Comparison of ENCODE assay signal across 8 cellular contexts in genomic region chr21:39314155-39315027, GRCh38. TPM values are rescaled to one million over a fixed set of nuclear protein-coding genes. Genes with fewer than 3 reads are reported as not detected.
A peak's percentile ranks its signal among the peaks of the same experiment; 100 is the strongest.
DNase-seq lines count a peak whose midpoint lies in the region; ATAC-seq and TF ChIP-seq lines count a peak whose summit lies in the region.

No MANE protein-coding gene starts in this region.

- peak overlapping the region; percentile 87 for H3K4me3 ChIP-seq in OCI-LY7 (ENCODE audit: low read depth, low read length, poor library complexity, severe bottlenecking)
- peak overlapping the region; percentile 72 to 96 (median 85) for H3K4me3 ChIP-seq in esophagus squamous epithelium
- peak overlapping the region; percentile 80 to 85 for H3K4me3 ChIP-seq in stomach smooth muscle (ENCODE audit: low read length in 2 of 2)

- H3K4me1 ChIP-seq in OCI-LY7 (ENCODE audit: insufficient read depth, low read length, poor library complexity, severe bottlenecking) (peaks cover 60% of the 10 kb centered on the region), esophagus squamous epithelium (peaks cover 0 to 47% (median 12%) of the 10 kb centered on the region in 3 donors), stomach smooth muscle (ENCODE audit: control insufficient read depth, insufficient read depth, low read length) (peaks cover 23% of the 10 kb centered on the region)

- peak overlapping the region; percentile 90 for H3K27ac ChIP-seq in OCI-LY7 (ENCODE audit: low read depth, low read length, poor library complexity, severe bottlenecking)
- H3K27ac ChIP-seq in esophagus squamous epithelium = peak overlapping the region; percentile 98 to 99 (median 98)
- peak overlapping the region; percentile 88 for H3K27ac ChIP-seq in stomach smooth muscle (ENCODE audit: low read length)

- 2 to 4% methylated on average over 13 to 16 of the region's 42 CpGs for WGBS in esophagus squamous epithelium, 2 donors

- H3K9me3 Mint-ChIP-seq in activated T-cell treated with anti-CD3 and anti-CD28 coated beads, Interleukin-2, amount 50 U/mL, for 72 hours = no peaks in the 10 kb centered on the region

- peaks cover 35% of the 10 kb centered on the region for H3K79me2 ChIP-seq in OCI-LY7 (ENCODE audit: insufficient read depth, low read depth, low read length)

- TF ChIP-seq POLR2A in esophagus squamous epithelium (IDR thresholded peaks at IDR 0.05) = no peak

- BruUV-seq in OCI-LY7 (replicated peaks; lab: Mats Ljungman, UMichigan) = TSS peak; percentile 71

- H3K4me3 Mint-ChIP-seq in activated T-cell treated with anti-CD3 and anti-CD28 coated beads, Interleukin-2, amount 50 U/mL, for 72 hours = peak overlapping the region; percentile 94 to 96

- POLR2A ChIA-PET in OCI-LY7 (lab: Charles Lee) = interaction anchor here (1.2 to 7.6 kb wide), 5 partner anchors 24 to 73 kb away, joined by 3 to 50 read pairs (median 4); partner anchors contain the start of gene HMGN1

- DNase-seq in AG08396 (ENCODE audit: low spot score) = peak; percentile 61
- DNase-seq in GM19238 (ENCODE audit: insufficient read length, low spot score) = peak; percentile 24
- peak; percentile 73 for DNase-seq in OCI-LY7 (ENCODE audit: low spot score)
- DNase-seq in activated T-cell treated with anti-CD3 and anti-CD28 coated beads, Interleukin-2, amount 50 U/mL, for 72 hours = peak; percentile 75 to 76
- no peak for DNase-seq in esophagus squamous epithelium (lab: John Stamatoyannopoulos, UW)
- peak; percentile 58 for DNase-seq in myocyte (ENCODE audit: low read depth)

- peak overlapping the region; percentile 85 to 88 for H3K9ac ChIP-seq in stomach smooth muscle (ENCODE audit: low read length in 2 of 2)

- peaks cover 9% of the 10 kb centered on the region for H4K20me1 ChIP-seq in OCI-LY7 (ENCODE audit: insufficient read depth, low read length)

- H3K4me2 ChIP-seq in OCI-LY7 (ENCODE audit: low read length) = peak overlapping the region; percentile 97

- H3K36me3 ChIP-seq in OCI-LY7 (ENCODE audit: insufficient read depth, low read length) = peaks cover 25% of the 10 kb centered on the region
- peaks cover 0 to 23% (median 0%) of the 10 kb centered on the region in 3 donors for H3K36me3 ChIP-seq in esophagus squamous epithelium
- H3K36me3 ChIP-seq in stomach smooth muscle (ENCODE audit: control insufficient read depth in 2 of 2, insufficient read depth in 2 of 2, low read length in 2 of 2) = no peaks in the 10 kb centered on the region

- H3K27me3 Mint-ChIP-seq in activated T-cell treated with anti-CD3 and anti-CD28 coated beads, Interleukin-2, amount 50 U/mL, for 72 hours (ENCODE audit: low read depth) = no peaks in the 10 kb centered on the region

- H3K27ac Mint-ChIP-seq in activated T-cell treated with anti-CD3 and anti-CD28 coated beads, Interleukin-2, amount 50 U/mL, for 72 hours = peak overlapping the region; percentile 91

- peaks cover 13 to 17% of the 10 kb centered on the region in 2 donors for H3K36me3 Mint-ChIP-seq in activated T-cell treated with anti-CD3 and anti-CD28 coated beads, Interleukin-2, amount 50 U/mL, for 72 hours (ENCODE audit: insufficient read depth in 2 of 2)

- H3K9me3 ChIP-seq in OCI-LY7 (ENCODE audit: low read length) (no peaks in the 10 kb centered on the region), esophagus squamous epithelium (no peaks in the 10 kb centered on the region), stomach smooth muscle (ENCODE audit: control insufficient read depth in 2 of 2, low read length in 2 of 2) (no peaks in the 10 kb centered on the region)

- H3K27me3 ChIP-seq in esophagus squamous epithelium = no peaks in the 10 kb centered on the region
- H3K27me3 ChIP-seq in stomach smooth muscle (ENCODE audit: control insufficient read depth in 1 of 2, insufficient read depth in 2 of 2, low read length in 2 of 2) = no peaks in the 10 kb centered on the region

- peak overlapping the region; percentile 74 for H2AFZ ChIP-seq in OCI-LY7 (ENCODE audit: low read length)

- TF ChIP-seq CTCF in OCI-LY7 (conservative IDR thresholded peaks at IDR 0.05; ENCODE audit: low read length) (0 out of 2 replicates have a peak, but pooled peaks have one; percentile 10), esophagus squamous epithelium (IDR thresholded peaks at IDR 0.05) (no peak)

- H3K9me2 ChIP-seq in OCI-LY7 (ENCODE audit: insufficient read depth, low read length) = no peaks in the 10 kb centered on the region

- ATAC-seq in HG03460 (IDR thresholded peaks at IDR 0.05; ENCODE audit: unreplicated experiment) = peak; percentile 3
- peak; percentile 58 to 62 for ATAC-seq in activated T-cell treated with anti-CD3 and anti-CD28 coated beads, Interleukin-2, amount 50 U/mL, for 72 hours (replicated peaks in 1 of 2)

- H3K4me1 Mint-ChIP-seq in activated T-cell treated with anti-CD3 and anti-CD28 coated beads, Interleukin-2, amount 50 U/mL, for 72 hours (ENCODE audit: low read depth) = peaks cover 48% of the 10 kb centered on the region

- CTCF ChIA-PET in OCI-LY7 (lab: Charles Lee; ENCODE audit: unreplicated experiment) = no interaction called here

- intact Hi-C loops in OCI-LY7 (cut with micrococcal nuclease; ENCODE audit: unreplicated experiment) = loop anchor here (1.0 kb wide), 2 partner anchors 34 to 74 kb away; no protein-coding TSS in a partner anchor
- intact Hi-C loops in esophagus squamous epithelium (cut with DNase I) = loop anchor here (10.0 kb wide), 1 partner anchor 70 kb away; a partner anchor contains a TSS

RNA-seq across cellular contexts. Expression of gene BRWD1, which starts 1.0 kb away (rescaled TPM):
- total RNA-seq in OCI-LY7 (2014; rRNA removed; shearing (Covaris generic)) = 39.1 and 53.2 TPM in 2 replicates
- total RNA-seq in OCI-LY7 (2022) (61.7 and 68.6 TPM in 2 replicates), esophagus squamous epithelium (10 to 100 TPM; 22.1 to 57.2 (median 26.0) TPM), myocyte (55.5 TPM in 2 replicates)
- 10 to 100 TPM; 44.8 to 45.2 TPM for total RNA-seq in activated T-cell treated with anti-CD3 and anti-CD28 coated beads, Interleukin-2, amount 50 U/mL, for 72 hours
- 10.7 TPM for polyA plus RNA-seq in myocyte (2012)

RNA-seq across cellular contexts. Expression of gene HMGN1, which starts 34.5 kb away (rescaled TPM):
- 264 and 349 TPM in 2 replicates for total RNA-seq in OCI-LY7 (2014; rRNA removed; shearing (Covaris generic))
- 492 and 532 TPM in 2 replicates for total RNA-seq in OCI-LY7 (2022)
- total RNA-seq in activated T-cell treated with anti-CD3 and anti-CD28 coated beads, Interleukin-2, amount 50 U/mL, for 72 hours = 100 to 1,000 TPM; 353 to 399 TPM
- 100 to 1,000 TPM; 114 to 193 (median 144) TPM for total RNA-seq in esophagus squamous epithelium
- total RNA-seq in myocyte = 115 and 126 TPM in 2 replicates
- 139 TPM for polyA plus RNA-seq in myocyte (2012)
